ENCODE assay signal across 13 cellular contexts in genomic region chr11:31326470-31327148, GRCh38. TPM values are rescaled to one million over a fixed set of nuclear protein-coding genes. Genes with fewer than 3 reads are reported as not detected.
DNase-seq lines count a peak whose midpoint lies in the region; ATAC-seq and TF ChIP-seq lines count a peak whose summit lies in the region.
"Had no signal": no experiment of that assay in that cellular context is flagged by ENCODE, and none has a peak within 500 bp of the region (broad histone marks: within the 10 kb centered on the region; RNA-seq: fewer than 3 reads in every experiment).

No MANE protein-coding gene starts in this region.

- H3K9ac ChIP-seq in duodenal mucosa (ENCODE audit: low read depth in 1 of 2, low read length in 2 of 2), result no peak overlapping the region

- ATAC-seq in GM18511 (IDR thresholded peaks at IDR 0.05; ENCODE audit: unreplicated experiment) (peak; percentile 85), GM21360 (IDR thresholded peaks at IDR 0.05; ENCODE audit: unreplicated experiment) (peak; percentile 84), HG03135 (IDR thresholded peaks at IDR 0.05; ENCODE audit: unreplicated experiment) (peak; percentile 71), left lung (no peak)
- ATAC-seq in activated naive CD8-positive, alpha-beta T cell treated with anti-CD3 and anti-CD28 coated beads, Interleukin-2, amount 50 U/mL, for 24 hours, result no peak
- ATAC-seq: heart right ventricle had no signal

- H3K27me3 ChIP-seq in duodenal mucosa (ENCODE audit: control insufficient read depth in 1 of 2, insufficient read depth in 2 of 2, low read length in 2 of 2) (no peaks in the 10 kb centered on the region), left lung (no peaks in the 10 kb centered on the region)
- H3K27me3 ChIP-seq: heart right ventricle had no signal

- TF ChIP-seq CTCF in left lung (IDR thresholded peaks at IDR 0.05), result no peak

- no peaks in the 10 kb centered on the region for H3K27me3 Mint-ChIP-seq in activated naive CD8-positive, alpha-beta T cell treated with anti-CD3 and anti-CD28 coated beads, Interleukin-2, amount 50 U/mL, for 24 hours

- no peaks in the 10 kb centered on the region for H3K9me3 Mint-ChIP-seq in activated naive CD8-positive, alpha-beta T cell treated with anti-CD3 and anti-CD28 coated beads, Interleukin-2, amount 50 U/mL, for 24 hours

- H3K4me1 Mint-ChIP-seq in activated naive CD8-positive, alpha-beta T cell treated with anti-CD3 and anti-CD28 coated beads, Interleukin-2, amount 50 U/mL, for 24 hours, result no peaks in the 10 kb centered on the region

- H3K27ac Mint-ChIP-seq in activated naive CD8-positive, alpha-beta T cell treated with anti-CD3 and anti-CD28 coated beads, Interleukin-2, amount 50 U/mL, for 24 hours, result no peak overlapping the region

- no peaks in the 10 kb centered on the region for H3K36me3 ChIP-seq in duodenal mucosa (ENCODE audit: control insufficient read depth in 1 of 2, insufficient read depth in 2 of 2, low read length in 2 of 2)
- H3K36me3 ChIP-seq in left lung, result no peaks in the 10 kb centered on the region
- H3K36me3 ChIP-seq: heart right ventricle had no signal

- no peak overlapping the region for H3K4me3 Mint-ChIP-seq in activated naive CD8-positive, alpha-beta T cell treated with anti-CD3 and anti-CD28 coated beads, Interleukin-2, amount 50 U/mL, for 24 hours
- H3K4me3 Mint-ChIP-seq: neural crest cell had no signal

- H3K4me3 ChIP-seq in duodenal mucosa (ENCODE audit: low read depth in 1 of 2, low read length in 2 of 2), result peak overlapping the region; percentile 28 to 29
- H3K4me3 ChIP-seq in left lung, result no peak overlapping the region
- H3K4me3 ChIP-seq: heart right ventricle had no signal

- DNase-seq in NCI-H2171 (lab: John Stamatoyannopoulos, UW), result no peak
- DNase-seq in activated naive CD8-positive, alpha-beta T cell treated with anti-CD3 and anti-CD28 coated beads, Interleukin-2, amount 50 U/mL, for 24 hours, result no peak
- no peak for DNase-seq in left lung
- DNase-seq in NCI-H82 (lab: John Stamatoyannopoulos, UW), result no peak
- DNase-seq: activated CD4-positive, alpha-beta T cell treated with anti-CD3 and anti-CD28 coated beads for 1 hour; activated gamma-delta T cell treated with Interleukin-2 at 50 U/mL for 16 hours; heart right ventricle; NCI-H2029 treated with DMSO at 0.1 percent for 48 hours had no signal

- no peaks in the 10 kb centered on the region for H3K36me3 Mint-ChIP-seq in activated naive CD8-positive, alpha-beta T cell treated with anti-CD3 and anti-CD28 coated beads, Interleukin-2, amount 50 U/mL, for 24 hours (ENCODE audit: low read depth)

- H3K9me3 ChIP-seq in duodenal mucosa (ENCODE audit: control insufficient read depth in 1 of 2, low read length in 2 of 2) (no peaks in the 10 kb centered on the region), left lung (no peaks in the 10 kb centered on the region)

- H3K27ac ChIP-seq in duodenal mucosa (ENCODE audit: low read depth, low read length) (no peak overlapping the region), left lung (no peak overlapping the region)
- H3K27ac ChIP-seq: heart right ventricle had no signal

- intact Hi-C loops in left lung (cut with DNase I), result no loop called here

- H3K4me1 ChIP-seq in duodenal mucosa (ENCODE audit: control insufficient read depth in 1 of 2, insufficient read depth in 2 of 2, low read length in 2 of 2), result no peaks in the 10 kb centered on the region
- H3K4me1 ChIP-seq in left lung, result no peaks in the 10 kb centered on the region
- H3K4me1 ChIP-seq: heart right ventricle had no signal

RNA-seq across cellular contexts. Expression of gene DCDC1, which starts 42.9 kb away (rescaled TPM):
- total RNA-seq in left lung, result 1 to 10 TPM in 1 of 2 donors, under 1 TPM in 1; 0.09 to 1.8 TPM

RNA-seq across cellular contexts. Expression of gene DNAJC24, which starts 43.1 kb away (rescaled TPM):
- total RNA-seq in left lung, result 10 to 100 TPM; 10.8 to 12.5 TPM

Comparison
In these comparisons a context has a peak if more than half of its experiments do, and no peak if none do; other contexts are left out.
1. ATAC-seq: peak in GM18511 (single experiment), GM21360 (single experiment) and HG03135 (single experiment); none in activated naive CD8-positive, alpha-beta T cell treated with anti-CD3 and anti-CD28 coated beads, Interleukin-2, amount 50 U/mL, for 24 hours (single experiment) and left lung (single experiment).
2. H3K4me3 ChIP-seq: peak in duodenal mucosa (2 of 2); none in left lung (0 of 2).